ENCODE assay signal across 9 cellular contexts in genomic region chr16:2482181-2483107, GRCh38. TPM values are rescaled to one million over a fixed set of nuclear protein-coding genes. Genes with fewer than 3 reads are reported as not detected.
DNase-seq lines count a peak whose midpoint lies in the region; ATAC-seq and TF ChIP-seq lines count a peak whose summit lies in the region.
"Had no signal": no experiment of that assay in that cellular context is flagged by ENCODE, and none has a peak within 500 bp of the region (broad histone marks: within the 10 kb centered on the region; RNA-seq: fewer than 3 reads in every experiment).

No MANE protein-coding gene starts in this region.

- POLR2A ChIA-PET in IMR-90 (lab: Charles Lee; ENCODE audit: unreplicated experiment) = no interaction called here

- H3K23ac ChIP-seq in IMR-90 (ENCODE audit: low read depth, low read length) = peak overlapping the region; percentile 63; the same call in 1 of the 2 replicates

- H3K4me3 Mint-ChIP-seq in brain = peak overlapping the region in 4 of 5 experiments; percentile 62 to 82 (median 73)

- peak overlapping the region; percentile 61; the same call in 1 of the 2 replicates for H3K14ac ChIP-seq in IMR-90 (replicated peaks; ENCODE audit: low read depth, low read length)

- H3K27ac ChIP-seq in IMR-90 (ENCODE audit: insufficient read depth, low read length) = peak overlapping the region; percentile 68
- H3K27ac ChIP-seq: KMS-11 had no signal

- in situ Hi-C loops in IMR-90 (cut with MboI; ENCODE audit: low sequenced_read_pairs) = no loop called here

- CTCF ChIA-PET in IMR-90 (lab: Yijun Ruan, JAX) = interaction anchor here (0.6 to 0.9 kb wide), 3 partner anchors 10 to 41 kb away, joined by 3 to 4 read pairs (median 3); no protein-coding TSS in a partner anchor

- H3K9me3 Mint-ChIP-seq in brain = peaks cover 0 to 1% (median 0%) of the 10 kb centered on the region in 5 experiments

- intact Hi-C loops in IMR-90 (cut with micrococcal nuclease) = no loop called here

- peak overlapping the region; percentile 76 to 98 (median 93) for H3K27ac Mint-ChIP-seq in brain

- DNase-seq in IMR-90 (peak; percentile 71), left kidney (ENCODE audit: low read depth, low spot score) (peak; percentile 74), superior temporal gyrus (ENCODE audit: extremely low spot score) (peak; percentile 73), HUDEP-2 (lab: John Stamatoyannopoulos, UW; ENCODE audit: unreplicated experiment in 76 of 76) (no peak)
- DNase-seq in stimulated activated naive CD8-positive, alpha-beta T cell treated with anti-CD3 and anti-CD28 coated beads, Interleukin-15, Interleukin-2, amounts not matched to agents 100 U/mL and 50 U/mL, for 24 hours = no peak

- peak overlapping the region; percentile 98 for H4K5ac ChIP-seq in IMR-90 (ENCODE audit: low read depth, low read length)

- peaks cover 65% of the 10 kb centered on the region for H3K4me1 Mint-ChIP-seq in brain

- H3K9me3 ChIP-seq in IMR-90 (ENCODE audit: control insufficient read depth, insufficient read depth, low read length) = no peaks in the 10 kb centered on the region

- H3K36me3 Mint-ChIP-seq in brain = no peaks in the 10 kb centered on the region

- peaks cover 32 to 73% of the 10 kb centered on the region in 2 experiments for H3K79me1 ChIP-seq in IMR-90 (ENCODE audit: low read depth in 1 of 2, low read length in 2 of 2)

- dilution Hi-C loops in IMR-90 (cut with HindIII; ENCODE audit: low sequenced_read_pairs, unreplicated experiment) = no loop called here

- H2BK5ac ChIP-seq in IMR-90 (ENCODE audit: low read depth, low read length, poor library complexity, severe bottlenecking) = peak overlapping the region; percentile 65

- peaks cover 7% of the 10 kb centered on the region; the same call in 1 of the 2 replicates for H3K9me1 ChIP-seq in IMR-90 (ENCODE audit: insufficient read depth, low read length)

- WGBS in IMR-90 (ENCODE audit: extremely low coverage in 2 of 2, insufficient read length in 1 of 2), 2 experiments = 32% methylated on average over 17 of the region's 28 CpGs; no CpG with 5 or more reads in 1 of the 2 experiments

- peak overlapping the region; percentile 92 for H2AK9ac ChIP-seq in IMR-90 (replicated peaks; ENCODE audit: low read depth, low read length, poor library complexity)

- H3K4me1 ChIP-seq in IMR-90 (ENCODE audit: control insufficient read depth, insufficient read depth, low read length) = peaks cover 23% of the 10 kb centered on the region

- peak overlapping the region; percentile 56 for H3K18ac ChIP-seq in IMR-90 (ENCODE audit: low read depth, low read length)

- ATAC-seq in IMR-90 (ENCODE audit: low read depth) (peak; percentile 90), HG03039 (IDR thresholded peaks at IDR 0.05; ENCODE audit: unreplicated experiment) (no peak), GM21723 (IDR thresholded peaks at IDR 0.05; ENCODE audit: unreplicated experiment) (no peak)
- no peak for ATAC-seq in stimulated activated naive CD8-positive, alpha-beta T cell treated with anti-CD3 and anti-CD28 coated beads, Interleukin-15, Interleukin-2, amounts not matched to agents 100 U/mL and 50 U/mL, for 24 hours

- no peak overlapping the region for H3K56ac ChIP-seq in IMR-90 (ENCODE audit: extremely low read depth, insufficient read depth, low read length)

- no peak for TF ChIP-seq CTCF in IMR-90 (conservative IDR thresholded peaks at IDR 0.05; ENCODE audit: low read depth, low read length)
- TF ChIP-seq CTCF in brain (conservative IDR thresholded peaks at IDR 0.05) = no peak

- H2AK5ac ChIP-seq in IMR-90 (ENCODE audit: low read depth, low read length) = peak overlapping the region; percentile 88; the same call in 1 of the 2 replicates

- H3K36me3 ChIP-seq in IMR-90 (ENCODE audit: control insufficient read depth, insufficient read depth, low read length) = no peaks in the 10 kb centered on the region

- no peak overlapping the region for H2BK120ac ChIP-seq in IMR-90 (ENCODE audit: low read depth, low read length)

- H3K4me3 ChIP-seq in IMR-90 (ENCODE audit: insufficient read depth, low read depth, low read length) = peak overlapping the region; percentile 19; the same call in 1 of the 2 replicates

- H3K27me3 Mint-ChIP-seq in brain = no peaks in the 10 kb centered on the region

- H4K8ac ChIP-seq in IMR-90 (ENCODE audit: low read depth in 2 of 2, low read length in 2 of 2) = peak overlapping the region in 1 of 2 experiments; percentile 91; a peak in 2 of 4 replicates

- BruUV-seq in IMR-90 (replicated peaks; lab: Mats Ljungman, UMichigan) = no TSS peak

- TF ChIP-seq POLR2A in IMR-90 (IDR thresholded peaks at IDR 0.05; ENCODE audit: low read depth, low read length) = no peak

- peak overlapping the region; percentile 85 for H3K4me2 ChIP-seq in IMR-90 (ENCODE audit: low read depth, low read length)
- H3K4me2 ChIP-seq: KMS-11 had no signal

- no peak overlapping the region for H2BK20ac ChIP-seq in IMR-90 (ENCODE audit: low read depth, low read length)

- peaks cover 17% of the 10 kb centered on the region for H4K20me1 ChIP-seq in IMR-90 (ENCODE audit: insufficient read depth, low read length)

- TF ChIP-seq RAD21 in IMR-90 (IDR thresholded peaks at IDR 0.05; ENCODE audit: low read length) = no peak

- H3K4ac ChIP-seq in IMR-90 (ENCODE audit: low read depth, low read length) = peak overlapping the region; percentile 86

- H2AFZ ChIP-seq in IMR-90 (replicated peaks; ENCODE audit: low read length, poor library complexity) = peak overlapping the region; percentile 91

- H3K9ac ChIP-seq in IMR-90 (ENCODE audit: low read depth, low read length) = peak overlapping the region; percentile 53
- H3K9ac ChIP-seq: KMS-11 had no signal

- peak overlapping the region; percentile 43; the same call in 1 of the 2 replicates for H4K91ac ChIP-seq in IMR-90 (ENCODE audit: insufficient read depth, low read depth, low read length)

- H2BK15ac ChIP-seq in IMR-90 (ENCODE audit: low read depth, low read length) = 0 out of 3 replicates have a peak overlapping the region, but pooled peaks have one; percentile 18

- no peaks in the 10 kb centered on the region for H3K27me3 ChIP-seq in IMR-90 (ENCODE audit: control insufficient read depth, insufficient read depth, low read length)

TF ChIP-seq in IMR-90, 13 proteins besides CTCF, POLR2A, EP300 and RAD21:
- TF ChIP-seq RCOR1 (IDR thresholded peaks at IDR 0.05; ENCODE audit: insufficient replicate concordance, low read length) (no peak), RFX5 (IDR thresholded peaks at IDR 0.05; ENCODE audit: low read depth, low read length) (no peak)

RNA-seq across cellular contexts. Expression of gene TBC1D24, which starts 7.5 kb away (rescaled TPM):
- 7.5 and 8.6 TPM in 2 replicates for total RNA-seq in IMR-90 (2012; rRNA removed)
- 13.4 and 16.2 TPM in 2 replicates for polyA plus RNA-seq in IMR-90 (2012; rRNA removed)
- polyA plus RNA-seq in IMR-90 (2012; cell fraction: cytosol; rRNA removed) = 6.5 and 11.7 TPM in 2 replicates
- polyA plus RNA-seq in IMR-90 (2012; cell fraction: nucleus; rRNA removed; ENCODE audit: low replicate concordance) = 28.4 and 53.0 TPM in 2 replicates
- 23.3 TPM for polyA plus RNA-seq in brain (ENCODE audit: insufficient read depth, low read depth, low replicate concordance)

RNA-seq across cellular contexts. Expression of gene NTN3, which starts 11.3 kb away (rescaled TPM):
- 0.18 and 0.28 TPM in 2 replicates for total RNA-seq in IMR-90 (2012; rRNA removed)
- polyA plus RNA-seq in IMR-90 (2012; rRNA removed) = 0.38 and 0.72 TPM in 2 replicates
- 0.44 and 0.96 TPM in 2 replicates for polyA plus RNA-seq in IMR-90 (2012; cell fraction: cytosol; rRNA removed)
- 0.72 and 2.1 TPM in 2 replicates for polyA plus RNA-seq in IMR-90 (2012; cell fraction: nucleus; rRNA removed; ENCODE audit: low replicate concordance)
- 0.58 TPM for polyA plus RNA-seq in brain (ENCODE audit: insufficient read depth, low read depth, low replicate concordance)

RNA-seq across cellular contexts. Expression of gene TEDC2, which starts 22.5 kb away (rescaled TPM):
- total RNA-seq in IMR-90 (2012; rRNA removed) = 3.6 TPM in 2 replicates
- polyA plus RNA-seq in IMR-90 (2012; rRNA removed) (7.3 and 10.8 TPM in 2 replicates), brain (ENCODE audit: insufficient read depth, low read depth, low replicate concordance) (20.4 TPM)
- polyA plus RNA-seq in IMR-90 (2012; cell fraction: cytosol; rRNA removed) = 5.2 and 6.1 TPM in 2 replicates
- polyA plus RNA-seq in IMR-90 (2012; cell fraction: nucleus; rRNA removed; ENCODE audit: low replicate concordance) = 17.1 and 61.0 TPM in 2 replicates

RNA-seq across cellular contexts. Expression of gene ATP6V0C, which starts 31.3 kb away (rescaled TPM):
- total RNA-seq in IMR-90 (2012; rRNA removed) = 8.4 and 8.6 TPM in 2 replicates
- polyA plus RNA-seq in IMR-90 (2012; rRNA removed) = 107 and 108 TPM in 2 replicates
- 182 and 333 TPM in 2 replicates for polyA plus RNA-seq in IMR-90 (2012; cell fraction: cytosol; rRNA removed)
- polyA plus RNA-seq in IMR-90 (2012; cell fraction: nucleus; rRNA removed; ENCODE audit: low replicate concordance) = 64.7 and 163 TPM in 2 replicates
- polyA plus RNA-seq in brain (ENCODE audit: insufficient read depth, low read depth, low replicate concordance) = 403 TPM

RNA-seq across cellular contexts. Expression of gene AMDHD2, which starts 37.7 kb away (rescaled TPM):
- 10.0 and 10.6 TPM in 2 replicates for total RNA-seq in IMR-90 (2012; rRNA removed)
- polyA plus RNA-seq in IMR-90 (2012; rRNA removed) = 30.3 and 30.8 TPM in 2 replicates
- 11.5 and 21.8 TPM in 2 replicates for polyA plus RNA-seq in IMR-90 (2012; cell fraction: cytosol; rRNA removed)
- 189 and 533 TPM in 2 replicates for polyA plus RNA-seq in IMR-90 (2012; cell fraction: nucleus; rRNA removed; ENCODE audit: low replicate concordance)
- 18.9 TPM for polyA plus RNA-seq in brain (ENCODE audit: insufficient read depth, low read depth, low replicate concordance)

Comparison
In these comparisons a context has a peak if more than half of its experiments do, and no peak if none do; other contexts are left out.
1. DNase-seq: peak in IMR-90 (single experiment), left kidney (single experiment) and superior temporal gyrus (single experiment); none in stimulated activated naive CD8-positive, alpha-beta T cell treated with anti-CD3 and anti-CD28 coated beads, Interleukin-15, Interleukin-2, amounts not matched to agents 100 U/mL and 50 U/mL, for 24 hours (single experiment) and HUDEP-2 (0 of 76).